Comparison of ENCODE assay signal across 8 cellular contexts in the genomic region with DNA sequence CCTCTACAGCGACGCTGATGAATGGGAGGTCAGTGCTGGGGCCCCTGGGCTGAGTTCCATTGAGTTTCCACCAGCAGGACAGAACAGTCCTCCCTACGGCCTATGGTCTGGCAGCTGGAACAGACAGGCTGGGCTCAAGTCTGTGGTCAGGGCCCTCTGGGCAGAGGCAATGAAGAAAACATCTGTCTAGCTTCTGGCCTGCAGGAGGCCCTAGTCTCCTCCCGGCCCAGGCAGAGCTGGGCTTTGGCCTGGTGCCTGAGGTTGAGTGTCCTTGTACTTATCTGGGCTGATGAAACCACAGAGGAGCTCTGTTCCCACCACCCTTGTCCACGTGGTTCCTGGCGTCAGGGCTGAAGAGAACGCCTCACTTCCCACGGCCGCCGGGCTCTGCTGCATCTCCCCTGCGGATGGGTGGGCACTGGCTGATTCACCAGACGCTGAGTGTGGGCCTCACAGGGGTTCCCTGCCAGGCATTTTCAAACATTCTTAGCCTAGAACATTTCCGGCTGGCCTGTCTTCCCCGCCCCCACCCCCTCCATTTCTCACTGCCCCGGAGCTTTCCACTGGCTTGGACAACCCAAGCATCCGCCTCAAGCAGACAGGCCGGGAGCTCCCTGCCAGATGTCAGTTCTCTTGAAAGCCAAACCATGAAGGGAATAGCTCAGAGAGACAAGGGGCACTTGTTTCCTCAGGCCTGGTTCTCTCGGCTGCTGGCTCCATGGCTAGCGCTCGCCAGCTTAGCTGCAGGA. TPM values are rescaled to one million over a fixed set of nuclear protein-coding genes. Genes with fewer than 3 reads are reported as not detected.
DNase-seq lines count a peak whose midpoint lies in the region; ATAC-seq and TF ChIP-seq lines count a peak whose summit lies in the region.

No MANE protein-coding gene starts in this region.

- no peak for TF ChIP-seq CTCF in VCaP (conservative IDR thresholded peaks at IDR 0.05)
- TF ChIP-seq CTCF in omental fat pad (IDR thresholded peaks at IDR 0.05), result peak in 1 of 3 donors; percentile 6

- peak overlapping the region; percentile 7; the same call in 1 of the 2 replicates for H3K27ac ChIP-seq in VCaP

- peak; percentile 85 for DNase-seq in GDM1 (lab: John Stamatoyannopoulos, UW)
- peak; percentile 93 for DNase-seq in HK-2 (ENCODE audit: unreplicated experiment)
- DNase-seq in foreskin melanocyte, result peak; percentile 100
- peak; percentile 83 for DNase-seq in omental fat pad (ENCODE audit: low spot score)
- DNase-seq in activated effector memory CD4-positive, alpha-beta T cell treated with anti-CD3 and anti-CD28 coated beads, Interleukin-2, amount 50 U/mL, for 16 hours, result no peak
- no peak for DNase-seq in NCI-H345 treated with DMSO at 0.1 percent for 48 hours (lab: John Stamatoyannopoulos, UW; ENCODE audit: unreplicated experiment)

- ATAC-seq in GM21360 (IDR thresholded peaks at IDR 0.05; ENCODE audit: unreplicated experiment) (peak; percentile 27), omental fat pad (ENCODE audit: low FRiP score) (peak; percentile 87)

RNA-seq across cellular contexts. Expression of a gene that starts 20.3 kb away (rescaled TPM):
- total RNA-seq in omental fat pad, result 10 to 100 TPM in 3 of 4 donors, 1 to 10 TPM in 1; 9.7 to 21.5 (median 13.6) TPM

RNA-seq across cellular contexts. Expression of a gene that starts 48.3 kb away (rescaled TPM):
- 1 to 10 TPM in 3 of 4 donors, under 1 TPM in 1; 0.60 to 4.6 (median 2.6) TPM for total RNA-seq in omental fat pad

Comparison
In these comparisons a context has a peak if more than half of its experiments do, and no peak if none do; other contexts are left out.
1. DNase-seq: peak in GDM1 (single experiment), HK-2 (single experiment), foreskin melanocyte (single experiment) and omental fat pad (single experiment); none in activated effector memory CD4-positive, alpha-beta T cell treated with anti-CD3 and anti-CD28 coated beads, Interleukin-2, amount 50 U/mL, for 16 hours (single experiment) and NCI-H345 treated with DMSO at 0.1 percent for 48 hours (single experiment).